ENCODE assay signal across 10 cellular contexts in genomic region chr6:118387921-118388701, GRCh38.
DNase-seq lines count a peak whose midpoint lies in the region; TF ChIP-seq lines count a peak whose summit lies in the region.
"Had no signal": no experiment of that assay in that cellular context is flagged by ENCODE, and none has a peak within 500 bp of the region (broad histone marks: within the 10 kb centered on the region; RNA-seq: fewer than 3 reads in every experiment).

No MANE protein-coding gene starts in this region.

- H3K9ac ChIP-seq in GM23248 = no peak overlapping the region
- H3K9ac ChIP-seq in skeletal muscle satellite cell (ENCODE audit: low read depth, low read length) = peak overlapping the region; percentile 52

- peaks cover 19% of the 10 kb centered on the region for H3K4me1 ChIP-seq in GM23248 (ENCODE audit: insufficient read depth)
- H3K4me1 ChIP-seq in SJCRH30 = peaks cover 21% of the 10 kb centered on the region
- H3K4me1 ChIP-seq in skeletal muscle satellite cell (ENCODE audit: control insufficient read depth, insufficient read depth, low read length) = peaks cover 32% of the 10 kb centered on the region

- no peaks in the 10 kb centered on the region for H3K9me2 ChIP-seq in GM23248 (ENCODE audit: insufficient read depth)

- H3K9me3 ChIP-seq in GM23248 (ENCODE audit: low read depth) = no peaks in the 10 kb centered on the region
- H3K9me3 ChIP-seq in SJCRH30 (replicated peaks) = peaks cover 9% of the 10 kb centered on the region; the same call in 1 of the 2 replicates
- H3K9me3 ChIP-seq in skeletal muscle satellite cell (replicated peaks; ENCODE audit: low read length) = no peaks in the 10 kb centered on the region

- H3K27me3 ChIP-seq in GM23248 (replicated peaks; ENCODE audit: insufficient read depth) (no peaks in the 10 kb centered on the region), SJCRH30 (no peaks in the 10 kb centered on the region), skeletal muscle satellite cell (ENCODE audit: control insufficient read depth, insufficient read depth, low read length) (no peaks in the 10 kb centered on the region)

- H2AFZ ChIP-seq in GM23248 = no peak overlapping the region

- in situ Hi-C loops in GM23248 (cut with MboI) = no loop called here

- 11 to 15% methylated on average over 7 of the region's 7 CpGs for WGBS in GM23248 (ENCODE audit: low coverage in 1 of 2, low lambda C conversion rate in 2 of 2, missing lambda C conversion rate in 2 of 2), 2 experiments

- H3K27ac ChIP-seq in GM23248 (peak overlapping the region; percentile 54), SJCRH30 (peak overlapping the region; percentile 76), epithelial cell of prostate (peak overlapping the region; percentile 71)

- peak overlapping the region; percentile 26; the same call in 1 of the 2 replicates for H3K4me3 ChIP-seq in GM23248
- H3K4me3 ChIP-seq in SJCRH30 = no peak overlapping the region
- H3K4me3 ChIP-seq in skeletal muscle satellite cell (ENCODE audit: low read length) = peak overlapping the region; percentile 48

- H4K20me1 ChIP-seq in GM23248 (ENCODE audit: insufficient read depth) = no peaks in the 10 kb centered on the region

- no peaks in the 10 kb centered on the region for H3K36me3 ChIP-seq in GM23248 (ENCODE audit: low read depth)
- H3K36me3 ChIP-seq in SJCRH30 = no peaks in the 10 kb centered on the region
- no peaks in the 10 kb centered on the region for H3K36me3 ChIP-seq in skeletal muscle satellite cell (ENCODE audit: insufficient read depth, low read length)

- no peaks in the 10 kb centered on the region for H3K79me2 ChIP-seq in GM23248 (ENCODE audit: insufficient read depth)

- DNase-seq in GM23248 (peak; percentile 86), SJCRH30 (peak; percentile 75 to 84), epithelial cell of prostate (ENCODE audit: low read depth, low spot score) (peak; percentile 45), epidermal melanocyte (ENCODE audit: insufficient read length, low spot score) (no peak), GM10266 (ENCODE audit: extremely low spot score) (no peak), occipital lobe (lab: John Stamatoyannopoulos, UW) (no peak), Kasumi-1 (lab: John Stamatoyannopoulos, UW) (no peak)
- DNase-seq: naive B cell; stimulated activated naive CD4-positive, alpha-beta T cell had no signal

- H3K4me2 ChIP-seq in GM23248 (ENCODE audit: unreplicated experiment) (peak overlapping the region; percentile 62), skeletal muscle satellite cell (ENCODE audit: low read length) (peak overlapping the region; percentile 73)

- peaks cover 17% of the 10 kb centered on the region; the same call in 1 of the 2 replicates for H3F3A ChIP-seq in GM23248 (ENCODE audit: insufficient read depth)

- no peak for TF ChIP-seq CTCF in GM10266 (IDR thresholded peaks at IDR 0.05; ENCODE audit: control insufficient read depth, insufficient read depth, low read depth, missing control alignments)

Comparison
In these comparisons a context has a peak if more than half of its experiments do, and no peak if none do; other contexts are left out.
1. DNase-seq: peak in GM23248 (single experiment), SJCRH30 (2 of 2) and epithelial cell of prostate (single experiment); none in epidermal melanocyte (single experiment), GM10266 (single experiment), occipital lobe (single experiment) and Kasumi-1 (0 of 2).
2. Peak in every context shown above with its lines, with median percentiles within 50 percentile points of each other: H3K27ac ChIP-seq.